ENCODE assay signal across 28 cellular contexts in the genomic region with DNA sequence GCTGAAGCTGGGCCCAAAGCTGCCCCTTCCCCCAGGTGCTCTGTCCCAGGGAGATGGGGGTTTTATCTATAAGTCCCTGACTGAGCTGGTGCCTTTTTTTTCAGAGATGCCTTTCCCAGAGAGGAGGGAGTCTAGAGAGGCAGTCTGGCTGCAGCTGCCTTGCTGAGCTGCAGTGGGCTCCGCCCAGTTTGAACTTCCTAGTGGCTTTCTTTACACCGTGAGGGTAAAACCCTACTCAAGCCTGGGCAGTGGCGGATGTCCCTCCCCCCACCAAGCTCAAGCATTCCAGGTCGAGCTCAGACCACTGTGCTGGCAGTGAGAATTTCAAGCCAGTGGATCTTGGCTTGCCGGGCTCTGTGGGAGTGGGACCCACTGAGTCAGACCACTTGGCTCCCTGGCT. TPM values are rescaled to one million over a fixed set of nuclear protein-coding genes. Genes with fewer than 3 reads are reported as not detected.
"Had no signal": no experiment of that assay in that cellular context is flagged by ENCODE, and none has a peak within 500 bp of the region (broad histone marks: within the 10 kb centered on the region; RNA-seq: fewer than 3 reads in every experiment).

No MANE protein-coding gene starts in this region.

- H3K4me3 ChIP-seq: ascending aorta, body of pancreas, coronary artery, MG63, SJSA1 had no signal

- H3K4me3 Mint-ChIP-seq: activated B cell treated with CpG ODN at 0.5 μM for 24 hours; activated CD4-positive, alpha-beta T cell treated with anti-CD3 and anti-CD28 coated beads, Interleukin-2, amount 10 ng/mL, durations not matched to agents 24 days and 14 days; activated CD8-positive, alpha-beta memory T cell treated with anti-CD3 and anti-CD28 coated beads, Interleukin-2, amount 10 ng/mL, durations not matched to agents 7 days and 5 days; activated naive CD8-positive, alpha-beta T cell treated with anti-CD3 and anti-CD28 coated beads, Interleukin-2, amount 50 U/mL, for 24 hours; activated T-cell treated with anti-CD3 and anti-CD28 coated beads, Interleukin-2, amount 50 U/mL, for 4 hours; T-helper 1 cell treated with Interleukin-12 subunit alpha and Interleukin-12 subunit beta and Interleukin-4 antibody, amounts not matched to agents 30 μg/mL and 1 μg/mL, for 36 hours had no signal

- ATAC-seq: activated CD8-positive, alpha-beta memory T cell treated with anti-CD3 and anti-CD28 coated beads, Interleukin-2, amount 10 ng/mL, durations not matched to agents 7 days and 5 days; activated naive CD4-positive, alpha-beta T cell treated with anti-CD3 and anti-CD28 coated beads, Interleukin-2, amount 50 U/mL, for 72 hours; activated naive CD8-positive, alpha-beta T cell treated with anti-CD3 and anti-CD28 coated beads, Interleukin-2, amount 50 U/mL, for 24 hours; activated T-cell treated with anti-CD3 and anti-CD28 coated beads, Interleukin-2, amount 50 U/mL, for 4 hours; body of pancreas had no signal

- H3K4me1 ChIP-seq: ascending aorta, body of pancreas, SJSA1 had no signal

- H3K27ac ChIP-seq: ascending aorta, body of pancreas, coronary artery, SJSA1 had no signal

- H3K36me3 ChIP-seq: ascending aorta, MG63, SJSA1 had no signal

- H3K4me1 Mint-ChIP-seq: activated B cell treated with CpG ODN at 0.5 μM for 24 hours; activated CD4-positive, alpha-beta T cell treated with anti-CD3 and anti-CD28 coated beads, Interleukin-2, amount 10 ng/mL, durations not matched to agents 24 days and 14 days; activated naive CD8-positive, alpha-beta T cell treated with anti-CD3 and anti-CD28 coated beads, Interleukin-2, amount 50 U/mL, for 24 hours had no signal

- DNase-seq: activated B cell treated with CpG ODN at 0.5 μM for 24 hours; activated CD4-positive, alpha-beta T cell treated with anti-CD3 and anti-CD28 coated beads for 1 hour; activated CD4-positive, alpha-beta T cell treated with anti-CD3 and anti-CD28 coated beads, Interleukin-2, amount 10 ng/mL, durations not matched to agents 24 days and 14 days; activated CD4-positive, alpha-beta T cell treated with anti-CD3 and anti-CD28 coated beads, Interleukin-2, amount 50 U/mL, for 48 hours; activated CD8-positive, alpha-beta memory T cell treated with anti-CD3 and anti-CD28 coated beads, Interleukin-2, amount 10 ng/mL, durations not matched to agents 7 days and 5 days; activated effector memory CD4-positive, alpha-beta T cell treated with anti-CD3 and anti-CD28 coated beads, Interleukin-2, amount 50 U/mL, for 16 hours; activated naive CD4-positive, alpha-beta T cell treated with Interleukin-2 at 50 U/mL for 16 hours; activated naive CD8-positive, alpha-beta T cell treated with anti-CD3 and anti-CD28 coated beads, Interleukin-2, amount 50 U/mL, for 24 hours; activated T-cell treated with anti-CD3 and anti-CD28 coated beads, Interleukin-2, amount 50 U/mL, for 4 hours; amniotic stem cell; body of pancreas; central memory CD4-positive, alpha-beta T cell; MG63; NCI-H1092 treated with DMSO at 0.1 percent for 48 hours; NCI-H1417 treated with DMSO at 0.1 percent for 48 hours; NCI-H1694 treated with DMSO at 0.1 percent for 48 hours; NCI-H2029 treated with DMSO at 0.1 percent for 48 hours; NCI-H345; NCI-H510A; NCI-H526 treated with DMSO at 0.1 percent for 48 hours; OCI-M1 had no signal

- H3K27me3 Mint-ChIP-seq: activated CD4-positive, alpha-beta T cell treated with anti-CD3 and anti-CD28 coated beads, Interleukin-2, amount 10 ng/mL, durations not matched to agents 24 days and 14 days had no signal

- H3K27ac Mint-ChIP-seq: activated B cell treated with CpG ODN at 0.5 μM for 24 hours; activated CD4-positive, alpha-beta T cell treated with anti-CD3 and anti-CD28 coated beads, Interleukin-2, amount 10 ng/mL, durations not matched to agents 24 days and 14 days; activated CD8-positive, alpha-beta memory T cell treated with anti-CD3 and anti-CD28 coated beads, Interleukin-2, amount 10 ng/mL, durations not matched to agents 7 days and 5 days; activated naive CD4-positive, alpha-beta T cell treated with anti-CD3 and anti-CD28 coated beads, Interleukin-2, amount 50 U/mL, for 72 hours; activated naive CD8-positive, alpha-beta T cell treated with anti-CD3 and anti-CD28 coated beads, Interleukin-2, amount 50 U/mL, for 24 hours; T-helper 1 cell treated with Interleukin-12 subunit alpha and Interleukin-12 subunit beta and Interleukin-4 antibody, amounts not matched to agents 30 μg/mL and 1 μg/mL, for 36 hours had no signal

- H3K36me3 Mint-ChIP-seq: activated CD8-positive, alpha-beta memory T cell treated with anti-CD3 and anti-CD28 coated beads, Interleukin-2, amount 10 ng/mL, durations not matched to agents 7 days and 5 days had no signal

- H3K9me3 ChIP-seq: ascending aorta, body of pancreas, MG63, SJSA1 had no signal

- H3K27me3 ChIP-seq: ascending aorta, body of pancreas, MG63, SJSA1 had no signal

- FAIRE-seq: bronchial epithelial cell, RCC 7860 had no signal

RNA-seq across cellular contexts. Expression of gene CAVIN4, which starts 41.3 kb away (rescaled TPM):
- total RNA-seq: ascending aorta had no signal
